1 cellular context compared by ENCODE assay signal in genomic region chr11:35722641-35723040, GRCh38.
TF ChIP-seq lines count a peak whose summit lies in the region.

No MANE protein-coding gene starts in this region.

TF ChIP-seq in K562, 482 proteins besides CTCF, POLR2A, EP300 and RAD21 (continued from another document):
- TF ChIP-seq IRF9 (tag; IDR thresholded peaks at IDR 0.05) (0 out of 2 replicates have a peak, but pooled peaks have one; percentile 58), DDX20 (tag; IDR thresholded peaks at IDR 0.05; ENCODE audit: low read depth) (peak; percentile 86), E2F1 (CRISPR knock-in tag; IDR thresholded peaks at IDR 0.05) (no peak), ZNF592 (IDR thresholded peaks at IDR 0.05) (peak; percentile 58; the same call in 1 of the 2 replicates), DMBX1 (CRISPR knock-in tag; IDR thresholded peaks at IDR 0.05; ENCODE audit: borderline replicate concordance) (peak; percentile 61; the same call in 1 of the 2 replicates), ZNF253 (CRISPR knock-in tag; conservative IDR thresholded peaks at IDR 0.05) (no peak), PTTG1 (tag; IDR thresholded peaks at IDR 0.05; ENCODE audit: low read depth) (peak; percentile 69), SUPT5H (IDR thresholded peaks at IDR 0.05) (no peak), WHSC1 (IDR thresholded peaks at IDR 0.05; ENCODE audit: low read length) (no peak), BCL6 (CRISPR knock-in tag; IDR thresholded peaks at IDR 0.05) (0 out of 2 replicates have a peak, but pooled peaks have one; percentile 19), ZNF830 (CRISPR knock-in tag; IDR thresholded peaks at IDR 0.05) (no peak), NFE2L1 (tag; IDR thresholded peaks at IDR 0.05; ENCODE audit: borderline replicate concordance, low read depth) (peak; percentile 4; the same call in 1 of the 2 replicates), ZNF175 (CRISPR knock-in tag; IDR thresholded peaks at IDR 0.05; ENCODE audit: low read depth) (0 out of 2 replicates have a peak, but pooled peaks have one; percentile 26), ZNF766 (CRISPR knock-in tag; conservative IDR thresholded peaks at IDR 0.05) (0 out of 2 replicates have a peak, but pooled peaks have one; percentile 29), MEF2D (tag; conservative IDR thresholded peaks at IDR 0.05; ENCODE audit: low read depth) (peak; percentile 78), SLC30A9 (CRISPR knock-in tag; IDR thresholded peaks at IDR 0.05) (no peak), NR4A1 (CRISPR knock-in tag; IDR thresholded peaks at IDR 0.05) (no peak), NR4A1 (tag; IDR thresholded peaks at IDR 0.05) (0 out of 2 replicates have a peak, but pooled peaks have one; percentile 44), ZNF668 (CRISPR knock-in tag; IDR thresholded peaks at IDR 0.05) (peak; percentile 79), ZNF79 (CRISPR knock-in tag; IDR thresholded peaks at IDR 0.05; ENCODE audit: low read depth) (0 out of 2 replicates have a peak, but pooled peaks have one; percentile 16), KLF6 (CRISPR knock-in tag; IDR thresholded peaks at IDR 0.05; ENCODE audit: borderline replicate concordance) (peak; percentile 58; the same call in 1 of the 2 replicates), KLF10 (CRISPR knock-in tag; IDR thresholded peaks at IDR 0.05) (no peak), GATA2 (CRISPR knock-in tag; IDR thresholded peaks at IDR 0.05) (no peak), TEAD1 (CRISPR knock-in tag; IDR thresholded peaks at IDR 0.05) (peak in 1 of 2 experiments; percentile 74; a peak in 2 of 4 replicates), DIDO1 (tag; IDR thresholded peaks at IDR 0.05; ENCODE audit: low read depth) (peak; percentile 46; the same call in 1 of the 2 replicates), NFE2 (IDR thresholded peaks at IDR 0.05; ENCODE audit: low read depth) (no peak), ZNF583 (CRISPR knock-in tag; IDR thresholded peaks at IDR 0.05) (0 out of 2 replicates have a peak, but pooled peaks have one; percentile 42), CHD2 (IDR thresholded peaks at IDR 0.05; ENCODE audit: low read depth, low read length) (no peak), HDAC8 (tag; IDR thresholded peaks at IDR 0.05) (0 out of 2 replicates have a peak, but pooled peaks have one; percentile 41), ZNF280B (CRISPR knock-in tag; IDR thresholded peaks at IDR 0.05) (no peak), PTBP1 (IDR thresholded peaks at IDR 0.05; ENCODE audit: low read depth, low read length) (no peak), NR2C1 (IDR thresholded peaks at IDR 0.05) (no peak), NR2C1 (tag; IDR thresholded peaks at IDR 0.05) (peak; percentile 65), ATF4 (CRISPR knock-in tag; IDR thresholded peaks at IDR 0.05) (no peak), STAT5A (IDR thresholded peaks at IDR 0.05; ENCODE audit: borderline replicate concordance, low read length) (no peak), ARID4B (CRISPR knock-in tag; IDR thresholded peaks at IDR 0.05) (no peak), MECOM (CRISPR knock-in tag; IDR thresholded peaks at IDR 0.05) (peak; percentile 37; the same call in 1 of the 2 replicates), FOXK1 (CRISPR knock-in tag; IDR thresholded peaks at IDR 0.05; ENCODE audit: borderline replicate concordance) (no peak), CXXC5 (CRISPR knock-in tag; IDR thresholded peaks at IDR 0.05) (peak; percentile 42; the same call in 1 of the 2 replicates), SMAD3 (CRISPR knock-in tag; conservative IDR thresholded peaks at IDR 0.05) (peak; percentile 67; the same call in 1 of the 2 replicates), E2F4 (CRISPR knock-in tag; IDR thresholded peaks at IDR 0.05; ENCODE audit: low read depth) (no peak), ZNF639 (CRISPR knock-in tag; conservative IDR thresholded peaks at IDR 0.05 in 1 of 2, IDR thresholded peaks at IDR 0.05 in 1 of 2) (0 out of 4 replicates have a peak, but pooled peaks of 1 of the 2 experiments have one; percentile 66), ZFP36 (IDR thresholded peaks at IDR 0.05; ENCODE audit: low read depth, low read length, partially characterized antibody) (peak; percentile 21), MNT (conservative IDR thresholded peaks at IDR 0.05) (no peak), SMAD4 (CRISPR knock-in tag; conservative IDR thresholded peaks at IDR 0.05) (peak; percentile 45), TAF7 (tag; IDR thresholded peaks at IDR 0.05) (0 out of 2 replicates have a peak, but pooled peaks have one; percentile 23)
